ENCODE assay signal across 8 cellular contexts in the genomic region with DNA sequence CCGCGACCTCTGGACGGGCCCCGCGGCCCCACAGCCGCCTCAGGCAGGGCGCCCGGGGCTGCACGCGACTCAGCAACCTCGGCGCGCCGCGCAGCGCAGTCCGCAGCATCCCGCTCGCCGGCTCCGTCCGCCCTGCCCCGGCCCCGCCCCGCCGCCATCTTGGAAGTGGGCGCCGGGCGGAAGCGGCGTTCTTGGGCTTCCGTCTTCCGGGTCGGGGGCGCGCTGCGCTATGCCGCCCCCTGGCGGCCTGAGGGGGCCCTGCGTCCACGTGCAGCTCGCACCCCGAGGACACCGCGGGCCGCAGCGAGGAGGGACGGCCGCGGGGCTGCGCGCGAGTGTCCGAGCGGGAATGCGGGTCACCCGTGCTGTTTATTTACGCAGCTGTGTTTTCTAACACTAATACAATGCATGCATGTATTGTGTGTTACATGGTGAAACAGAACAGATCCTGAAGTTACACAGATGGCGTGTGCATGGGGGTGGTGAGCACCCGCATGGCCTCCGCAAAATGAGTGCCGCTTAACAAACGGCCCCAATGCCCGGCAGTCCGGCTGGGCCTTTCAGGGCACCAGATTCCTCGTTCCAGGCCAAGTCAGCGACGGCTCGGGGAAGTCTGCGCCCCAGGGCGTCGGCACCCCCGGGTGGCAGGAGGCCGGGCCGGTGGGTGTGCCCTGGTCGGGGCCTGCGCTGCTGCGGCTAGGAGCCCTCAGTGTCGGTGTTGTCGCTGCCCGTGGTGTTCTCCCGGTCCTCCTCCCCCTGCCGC. TPM values are rescaled to one million over a fixed set of nuclear protein-coding genes. Genes with fewer than 3 reads are reported as not detected.
A peak's percentile ranks its signal among the peaks of the same experiment; 100 is the strongest.
DNase-seq lines count a peak whose midpoint lies in the region; ATAC-seq and TF ChIP-seq lines count a peak whose summit lies in the region.

Gene DNLZ, minus strand, starts transcription at position 139 of the 763 bp plus-strand sequence. Its CDS starts 30 bp downstream, at position 109.

- ATAC-seq in GM18502 (IDR thresholded peaks at IDR 0.05; ENCODE audit: poor library complexity, unreplicated experiment), result peak; percentile 64
- ATAC-seq in HG02943 (IDR thresholded peaks at IDR 0.05; ENCODE audit: low read depth, unreplicated experiment), result peak; percentile 54
- ATAC-seq in body of pancreas, result peak; percentile 82

- H3K36me3 ChIP-seq in body of pancreas (replicated peaks in 1 of 2; ENCODE audit: insufficient read depth in 1 of 2, low read depth in 2 of 2), result no peaks in the 10 kb centered on the region
- H3K36me3 ChIP-seq in iPS-15b (ENCODE audit: control insufficient read depth, insufficient read depth, low read length), result peaks cover 2% of the 10 kb centered on the region
- H3K36me3 ChIP-seq in skeletal muscle tissue (ENCODE audit: control insufficient read depth in 3 of 3, insufficient read depth in 3 of 3, low read length in 3 of 3), result peaks cover 0 to 2% (median 2%) of the 10 kb centered on the region in 3 donors

- H3K27ac ChIP-seq in 22Rv1, result peak within 1 kb of the TSS; percentile 94
- H3K27ac ChIP-seq in body of pancreas, result peak within 1 kb of the TSS; percentile 76 to 95 (median 95)
- H3K27ac ChIP-seq in skeletal muscle tissue (ENCODE audit: low read depth, low read length), result peak within 1 kb of the TSS; percentile 40

- 19 to 27% methylated on average over 6 to 44 of the region's 83 CpGs for WGBS in body of pancreas, 2 donors

- H3K27me3 ChIP-seq in body of pancreas, result no peaks in the 10 kb centered on the region
- H3K27me3 ChIP-seq in iPS-15b (ENCODE audit: control insufficient read depth, insufficient read depth, low read length), result no peaks in the 10 kb centered on the region
- H3K27me3 ChIP-seq in skeletal muscle tissue (ENCODE audit: control insufficient read depth in 3 of 3, insufficient read depth in 3 of 3, low read length in 3 of 3), result peaks cover 0 to 14% (median 6%) of the 10 kb centered on the region in 3 donors

- peak in 1 of 3 donors; percentile 30 for TF ChIP-seq POLR2A in body of pancreas (IDR thresholded peaks at IDR 0.05)

- H3K4me3 ChIP-seq in body of pancreas, result peak within 1 kb of the TSS; percentile 9 to 60
- peak within 1 kb of the TSS; percentile 65 for H3K4me3 ChIP-seq in iPS-15b (ENCODE audit: low read depth, low read length)
- H3K4me3 ChIP-seq in skeletal muscle tissue (ENCODE audit: low read length in 3 of 3), result peak within 1 kb of the TSS; percentile 56 to 86 (median 74)

- H3K4me1 ChIP-seq in body of pancreas, result peaks cover 22% of the 10 kb centered on the region
- peaks cover 2% of the 10 kb centered on the region for H3K4me1 ChIP-seq in iPS-15b (ENCODE audit: control insufficient read depth, insufficient read depth, low read length)
- peaks cover 5 to 20% (median 8%) of the 10 kb centered on the region in 3 donors for H3K4me1 ChIP-seq in skeletal muscle tissue (ENCODE audit: control insufficient read depth in 3 of 3, insufficient read depth in 3 of 3, low read length in 3 of 3)

- intact Hi-C loops in body of pancreas (cut with DNase I), result no loop called here

- TF ChIP-seq CTCF in 22Rv1 (IDR thresholded peaks at IDR 0.05), result peak; percentile 99
- TF ChIP-seq CTCF in body of pancreas (IDR thresholded peaks at IDR 0.05), result peak; percentile 90 to 100 (median 99)

- H3K9ac ChIP-seq in iPS-15b (ENCODE audit: low read depth, low read length) (peak within 1 kb of the TSS; percentile 12), skeletal muscle tissue (ENCODE audit: low read depth in 1 of 3, low read length in 3 of 3) (peak within 1 kb of the TSS; percentile 57 to 87 (median 64))

- peak; percentile 75 for DNase-seq in NCI-H2029 (lab: John Stamatoyannopoulos, UW)
- peak; percentile 91 for DNase-seq in UCSD-AML1 (lab: John Stamatoyannopoulos, UW; ENCODE audit: unreplicated experiment)
- DNase-seq in body of pancreas, result peak; percentile 84 to 88 (median 87)

- H3K9me3 ChIP-seq in body of pancreas, result no peaks in the 10 kb centered on the region
- no peaks in the 10 kb centered on the region for H3K9me3 ChIP-seq in iPS-15b (ENCODE audit: control insufficient read depth, insufficient read depth, low read length)
- H3K9me3 ChIP-seq in skeletal muscle tissue (ENCODE audit: control insufficient read depth in 3 of 3, low read length in 3 of 3), result no peaks in the 10 kb centered on the region

RNA-seq across cellular contexts. Expression of gene DNLZ, which starts in this region (rescaled TPM):
- 10 to 100 TPM; 24.1 to 31.3 TPM for total RNA-seq in body of pancreas
- total RNA-seq in skeletal muscle tissue, result 5.2 TPM

Comparison
In these comparisons a context has a peak if more than half of its experiments do, and no peak if none do; other contexts are left out.
1. Peak in every context shown above with its lines: DNase-seq, ATAC-seq, H3K4me3 ChIP-seq and H3K27ac ChIP-seq.
2. H3K27ac ChIP-seq: peak in every context shown above with its lines; median percentile 95 in body of pancreas; 94 in 22Rv1; 40 in skeletal muscle tissue.